In genomic region chr2:127429844-127430425, GRCh38 we compare ENCODE assay signal across 18 cellular contexts. TPM values are rescaled to one million over a fixed set of nuclear protein-coding genes. Genes with fewer than 3 reads are reported as not detected.
"Had no signal": no experiment of that assay in that cellular context is flagged by ENCODE, and none has a peak within 500 bp of the region (broad histone marks: within the 10 kb centered on the region; RNA-seq: fewer than 3 reads in every experiment).

No MANE protein-coding gene starts in this region.

- H3K36me3 ChIP-seq: esophagus squamous epithelium, left lung, lower lobe of right lung, neutrophil, ovary, thyroid gland, uterus had no signal

- H3K9me3 ChIP-seq: esophagus squamous epithelium, gastroesophageal sphincter, left lung, lower lobe of right lung, neutrophil, ovary, suprapubic skin, thyroid gland, uterus had no signal

- DNase-seq: esophagus squamous epithelium; foreskin fibroblast; glutamatergic neuron; islet precursor cell; left lung; lower lobe of right lung; naive thymus-derived CD8-positive, alpha-beta T cell; ovary; right cardiac atrium; small intestine; stimulated activated CD4-positive, alpha-beta T cell treated with anti-CD3 and anti-CD28 coated beads, Interleukin-12 subunit alpha, Interleukin-12 subunit beta, amount 100 ng/mL, for 4 hours; stimulated activated naive CD4-positive, alpha-beta T cell treated with Interleukin-2 at 50 U/mL for 16 hours; thyroid gland; uterus had no signal

- H3K27ac ChIP-seq: esophagus squamous epithelium, gastroesophageal sphincter, left lung, lower lobe of right lung, neutrophil, ovary, suprapubic skin, thyroid gland, uterus had no signal

- H3K4me3 ChIP-seq: esophagus squamous epithelium, gastroesophageal sphincter, left lung, lower lobe of right lung, ovary, suprapubic skin, thyroid gland, uterus had no signal

- H3K4me1 ChIP-seq: esophagus squamous epithelium, gastroesophageal sphincter, left lung, lower lobe of right lung, suprapubic skin, thyroid gland, uterus had no signal

- H3K27me3 ChIP-seq: left lung, neutrophil, ovary, suprapubic skin, thyroid gland, uterus had no signal

RNA-seq across cellular contexts. Expression of gene PROC, which starts 11.7 kb away (rescaled TPM):
- total RNA-seq: gastroesophageal sphincter; lower lobe of right lung; naive thymus-derived CD8-positive, alpha-beta T cell; posterior vena cava; right cardiac atrium; thyroid gland had no signal
- polyA plus RNA-seq: naive thymus-derived CD8-positive, alpha-beta T cell; ovary had no signal
